In genomic region chr5:21391506-21391905, GRCh38 we compare ENCODE assay signal across 14 cellular contexts.
DNase-seq lines count a peak whose midpoint lies in the region; ATAC-seq and TF ChIP-seq lines count a peak whose summit lies in the region.
"Had no signal": no experiment of that assay in that cellular context is flagged by ENCODE, and none has a peak within 500 bp of the region (broad histone marks: within the 10 kb centered on the region; RNA-seq: fewer than 3 reads in every experiment).

No MANE protein-coding gene starts in this region.

- H3K9me3 ChIP-seq in A673 (ENCODE audit: low read depth, low read length, poor library complexity, severe bottlenecking) (no peaks in the 10 kb centered on the region), endodermal cell (ENCODE audit: control insufficient read depth, low read length) (no peaks in the 10 kb centered on the region)

- no peaks in the 10 kb centered on the region for H3K36me3 Mint-ChIP-seq in endodermal cell (ENCODE audit: low read depth)
- H3K36me3 Mint-ChIP-seq in activated naive CD8-positive, alpha-beta T cell treated with anti-CD3 and anti-CD28 coated beads for 36 hours = no peaks in the 10 kb centered on the region

- no peak overlapping the region for H3K4me3 Mint-ChIP-seq in endodermal cell
- no peak overlapping the region for H3K4me3 Mint-ChIP-seq in activated naive CD8-positive, alpha-beta T cell treated with anti-CD3 and anti-CD28 coated beads for 36 hours

- H3K27ac Mint-ChIP-seq in endodermal cell = no peak overlapping the region
- no peak overlapping the region for H3K27ac Mint-ChIP-seq in activated naive CD8-positive, alpha-beta T cell treated with anti-CD3 and anti-CD28 coated beads for 36 hours

- CTCF ChIA-PET in A673 (lab: Charles Lee) = no interaction called here

- no peaks in the 10 kb centered on the region for H3K9me3 Mint-ChIP-seq in endodermal cell
- no peaks in the 10 kb centered on the region for H3K9me3 Mint-ChIP-seq in activated naive CD8-positive, alpha-beta T cell treated with anti-CD3 and anti-CD28 coated beads for 36 hours

- H3K4me1 ChIP-seq in A673 (ENCODE audit: insufficient read depth, low read length, poor library complexity, severe bottlenecking) = no peaks in the 10 kb centered on the region
- no peaks in the 10 kb centered on the region for H3K4me1 ChIP-seq in endodermal cell (ENCODE audit: control insufficient read depth, insufficient read depth, low read length)

- POLR2A ChIA-PET in A673 (lab: Charles Lee; ENCODE audit: low non-redundant PET) = no interaction called here

- WGBS in endodermal cell (ENCODE audit: insufficient coverage in 1 of 2, insufficient read length in 1 of 2), 2 experiments = 92% methylated on average over 1 of the region's 1 CpG; no CpG with 5 or more reads in 1 of the 2 experiments

- no peaks in the 10 kb centered on the region for H3K4me1 Mint-ChIP-seq in endodermal cell
- H3K4me1 Mint-ChIP-seq in activated naive CD8-positive, alpha-beta T cell treated with anti-CD3 and anti-CD28 coated beads for 36 hours = no peaks in the 10 kb centered on the region

- DNase-seq in A673 (ENCODE audit: low spot score) (peak; percentile 74), RKO (ENCODE audit: low spot score) (peak; percentile 77), endodermal cell (no peak), OCI-M2 (lab: John Stamatoyannopoulos, UW; ENCODE audit: unreplicated experiment) (no peak)
- DNase-seq in activated naive CD8-positive, alpha-beta T cell treated with anti-CD3 and anti-CD28 coated beads for 36 hours = no peak
- DNase-seq: activated CD4-positive, CD25-positive, alpha-beta regulatory T cell treated with anti-CD3 and anti-CD28 coated beads, Interleukin-2, amount 50 U/mL, for 72 hours; DMS79 treated with DMSO at 0.1 percent for 48 hours; effector memory CD4-positive, alpha-beta T cell; NCI-H1417; retina; stimulated activated naive CD8-positive, alpha-beta T cell treated with anti-CD3 and anti-CD28 coated beads, Interleukin-15, Interleukin-2, amounts not matched to agents 100 U/mL and 50 U/mL, for 24 hours had no signal

- H3K27me3 Mint-ChIP-seq in endodermal cell (ENCODE audit: insufficient read depth) = no peaks in the 10 kb centered on the region
- H3K27me3 Mint-ChIP-seq in activated naive CD8-positive, alpha-beta T cell treated with anti-CD3 and anti-CD28 coated beads for 36 hours = no peaks in the 10 kb centered on the region

- H3K27me3 ChIP-seq in A673 (replicated peaks; ENCODE audit: insufficient read depth, low read depth, low read length, poor library complexity) (no peaks in the 10 kb centered on the region), endodermal cell (ENCODE audit: control insufficient read depth, insufficient read depth, low read length, poor library complexity, severe bottlenecking) (no peaks in the 10 kb centered on the region)

- intact Hi-C loops in A673 (cut with micrococcal nuclease; ENCODE audit: unreplicated experiment) = no loop called here

- no peak overlapping the region for H3K4me3 ChIP-seq in A673 (ENCODE audit: low read depth, low read length, poor library complexity, severe bottlenecking)
- H3K4me3 ChIP-seq in endodermal cell (ENCODE audit: low read length) = no peak overlapping the region

- no peak overlapping the region for H3K9ac ChIP-seq in endodermal cell (ENCODE audit: extremely low read depth, low read length, poor library complexity, severe bottlenecking)

- peak; percentile 54 for ATAC-seq in HG03378 (IDR thresholded peaks at IDR 0.05; ENCODE audit: unreplicated experiment)
- ATAC-seq in HG02588 (IDR thresholded peaks at IDR 0.05; ENCODE audit: unreplicated experiment) = no peak
- no peak for ATAC-seq in HG03159 (IDR thresholded peaks at IDR 0.05; ENCODE audit: unreplicated experiment)
- ATAC-seq: stimulated activated naive CD8-positive, alpha-beta T cell treated with anti-CD3 and anti-CD28 coated beads, Interleukin-15, Interleukin-2, amounts not matched to agents 100 U/mL and 50 U/mL, for 24 hours had no signal

- no TSS peak for BruUV-seq in A673 (replicated peaks; lab: Mats Ljungman, UMichigan)

- TF ChIP-seq CTCF in A673 (conservative IDR thresholded peaks at IDR 0.05; ENCODE audit: low read depth, low read length) = no peak
- TF ChIP-seq CTCF in endodermal cell (conservative IDR thresholded peaks at IDR 0.05) = peak; percentile 52

- H3K36me3 ChIP-seq in A673 (ENCODE audit: insufficient read depth, low read length, poor library complexity, severe bottlenecking) (no peaks in the 10 kb centered on the region), endodermal cell (ENCODE audit: control insufficient read depth, insufficient read depth, low read length) (no peaks in the 10 kb centered on the region)

- H3K27ac ChIP-seq in A673 (ENCODE audit: low read depth, low read length, poor library complexity, severe bottlenecking) (no peak overlapping the region), endodermal cell (ENCODE audit: low read depth, low read length) (no peak overlapping the region)

Comparison
In these comparisons a context has a peak if more than half of its experiments do, and no peak if none do; other contexts are left out.
1. DNase-seq: peak in A673 (single experiment) and RKO (single experiment); none in endodermal cell (single experiment), OCI-M2 (single experiment) and activated naive CD8-positive, alpha-beta T cell treated with anti-CD3 and anti-CD28 coated beads for 36 hours (single experiment).